ENCODE assay signal across 8 cellular contexts in the genomic region with DNA sequence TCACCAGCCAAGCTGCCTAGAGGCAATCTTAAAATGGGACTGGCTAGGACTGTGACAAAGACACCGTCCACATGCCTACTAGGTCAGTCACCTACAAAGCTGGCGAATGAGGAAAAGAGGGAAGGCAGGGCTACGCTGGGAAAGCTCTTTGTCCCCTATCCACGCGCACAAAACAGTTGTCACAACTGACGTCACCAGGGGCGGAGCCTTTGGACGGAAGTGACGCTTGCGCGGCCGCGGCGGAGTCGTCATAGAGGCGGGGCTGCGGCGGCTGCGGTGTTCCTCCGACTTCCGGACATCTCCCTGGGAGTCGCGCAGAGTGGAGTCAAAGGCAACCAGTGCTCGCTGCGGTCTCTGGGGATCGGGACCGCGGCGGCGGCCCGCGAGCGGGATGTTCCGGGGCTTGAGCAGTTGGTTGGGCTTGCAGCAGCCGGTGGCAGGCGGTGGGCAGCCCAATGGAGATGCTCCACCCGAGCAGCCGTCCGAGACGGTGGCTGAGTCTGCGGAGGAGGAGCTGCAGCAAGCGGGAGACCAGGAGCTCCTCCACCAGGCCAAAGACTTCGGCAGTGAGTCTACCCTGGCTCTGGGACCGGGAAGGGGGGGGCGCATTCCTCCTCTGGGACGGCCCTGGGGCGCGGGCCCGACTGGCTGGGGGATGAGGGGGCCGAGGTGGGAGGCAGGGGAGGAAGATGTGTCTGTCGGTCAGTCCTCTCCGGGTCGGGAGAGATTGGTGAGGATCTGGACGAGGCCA. TPM values are rescaled to one million over a fixed set of nuclear protein-coding genes. Genes with fewer than 3 reads are reported as not detected.
A peak's percentile ranks its signal among the peaks of the same experiment; 100 is the strongest.
DNase-seq lines count a peak whose midpoint lies in the region; ATAC-seq lines count a peak whose summit lies in the region.

A gene with protein sequence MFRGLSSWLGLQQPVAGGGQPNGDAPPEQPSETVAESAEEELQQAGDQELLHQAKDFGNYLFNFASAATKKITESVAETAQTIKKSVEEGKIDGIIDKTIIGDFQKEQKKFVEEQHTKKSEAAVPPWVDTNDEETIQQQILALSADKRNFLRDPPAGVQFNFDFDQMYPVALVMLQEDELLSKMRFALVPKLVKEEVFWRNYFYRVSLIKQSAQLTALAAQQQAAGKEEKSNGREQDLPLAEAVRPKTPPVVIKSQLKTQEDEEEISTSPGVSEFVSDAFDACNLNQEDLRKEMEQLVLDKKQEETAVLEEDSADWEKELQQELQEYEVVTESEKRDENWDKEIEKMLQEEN (plus strand): TSS at position 279 of the 751 bp plus-strand sequence. CDS start 113 bp downstream, at position 392.

- DNase-seq in NCI-H1092 treated with DMSO at 0.1 percent for 48 hours (lab: John Stamatoyannopoulos, UW): peak; percentile 93
- DNase-seq in SKM-1 (lab: John Stamatoyannopoulos, UW; ENCODE audit: unreplicated experiment): peak; percentile 67
- DNase-seq in activated naive CD4-positive, alpha-beta T cell treated with anti-CD3 and anti-CD28 coated beads, Interleukin-2, amount 50 U/mL, for 72 hours (ENCODE audit: low spot score in 2 of 2): peak; percentile 85 to 93
- peak; percentile 95 for DNase-seq in glomerular endothelial cell (ENCODE audit: extremely low read depth, low read depth, low spot score)
- peak; percentile 91 for DNase-seq in occipital lobe (lab: John Stamatoyannopoulos, UW)

- peak; percentile 99 for ATAC-seq in HG02610 (IDR thresholded peaks at IDR 0.05; ENCODE audit: unreplicated experiment)
- peak; percentile 96 to 99 for ATAC-seq in activated naive CD4-positive, alpha-beta T cell treated with anti-CD3 and anti-CD28 coated beads, Interleukin-2, amount 50 U/mL, for 72 hours

- peaks cover 5% of the 10 kb centered on the region in 2 donors for H3K36me3 Mint-ChIP-seq in activated naive CD4-positive, alpha-beta T cell treated with anti-CD3 and anti-CD28 coated beads, Interleukin-2, amount 50 U/mL, for 72 hours

- H3K4me3 ChIP-seq in GM08714 (ENCODE audit: low read length): peak within 1 kb of the TSS; percentile 81

- H3K27ac Mint-ChIP-seq in activated naive CD4-positive, alpha-beta T cell treated with anti-CD3 and anti-CD28 coated beads, Interleukin-2, amount 50 U/mL, for 72 hours: peak within 1 kb of the TSS; percentile 96 to 97

- H3K9me3 Mint-ChIP-seq in activated naive CD4-positive, alpha-beta T cell treated with anti-CD3 and anti-CD28 coated beads, Interleukin-2, amount 50 U/mL, for 72 hours: no peaks in the 10 kb centered on the region

- H3K27ac ChIP-seq in temporal lobe (ENCODE audit: low read depth, low read length): peak within 1 kb of the TSS; percentile 77

RNA-seq across cellular contexts. Expression of the gene that starts here (rescaled TPM):
- total RNA-seq in activated naive CD4-positive, alpha-beta T cell treated with anti-CD3 and anti-CD28 coated beads, Interleukin-2, amount 50 U/mL, for 72 hours: 10 to 100 TPM; 16.8 to 19.5 TPM
- 22.2 and 23.6 TPM in 2 replicates for total RNA-seq in glomerular endothelial cell
- 25.0 TPM for total RNA-seq in occipital lobe
- 17.0 TPM for total RNA-seq in temporal lobe

Comparison
In these comparisons a context has a peak if more than half of its experiments do, and no peak if none do; other contexts are left out.
1. Peak in every context shown above with its lines: DNase-seq, ATAC-seq, H3K4me3 ChIP-seq and H3K27ac ChIP-seq.